Comparison of ENCODE assay signal across 11 cellular contexts in the genomic region with DNA sequence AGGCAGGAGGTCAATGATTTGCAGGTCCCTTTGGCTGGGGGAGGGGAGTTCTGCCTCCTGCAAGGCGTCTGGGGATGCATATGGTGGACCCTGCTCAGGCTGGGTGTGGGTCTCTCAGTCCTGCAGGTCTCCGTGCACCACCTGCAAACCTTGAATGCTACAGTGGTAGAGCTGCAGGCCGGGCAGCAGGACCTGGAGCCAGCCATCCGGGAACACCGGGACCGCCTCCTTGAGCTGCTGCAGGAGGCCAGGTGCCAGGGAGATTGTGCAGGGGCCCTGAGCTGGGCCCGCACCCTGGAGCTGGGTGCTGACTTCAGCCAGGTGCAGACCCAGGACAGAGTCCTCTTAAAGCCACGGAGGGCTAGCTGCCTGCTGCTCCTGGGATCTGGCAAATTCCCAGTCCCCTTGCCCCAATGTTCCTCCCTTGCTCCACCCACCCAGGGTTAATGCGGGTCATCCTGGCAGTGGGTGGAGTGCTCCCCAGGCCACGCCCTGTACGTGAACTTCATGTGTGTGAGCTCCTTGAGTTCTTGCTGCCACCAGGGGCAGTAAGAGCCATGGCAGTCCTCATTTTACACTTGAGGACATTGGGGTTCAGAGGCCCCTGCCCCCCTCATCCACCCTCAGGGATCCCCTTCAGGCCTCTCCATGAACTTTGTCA. TPM values are rescaled to one million over a fixed set of nuclear protein-coding genes. Genes with fewer than 3 reads are reported as not detected.
A peak's percentile ranks its signal among the peaks of the same experiment; 100 is the strongest.
DNase-seq lines count a peak whose midpoint lies in the region; ATAC-seq, FAIRE-seq and TF ChIP-seq lines count a peak whose summit lies in the region.
"Had no signal": no experiment of that assay in that cellular context is flagged by ENCODE, and none has a peak within 500 bp of the region (broad histone marks: within the 10 kb centered on the region; RNA-seq: fewer than 3 reads in every experiment).

No MANE protein-coding gene starts in this region.

- no peaks in the 10 kb centered on the region for H3K36me3 ChIP-seq in heart right ventricle
- peaks cover 9 to 25% of the 10 kb centered on the region in 2 experiments for H3K36me3 ChIP-seq in keratinocyte (ENCODE audit: control insufficient read depth in 2 of 2, extremely low read depth in 1 of 2, insufficient read depth in 2 of 2, low read length in 2 of 2)
- no peaks in the 10 kb centered on the region for H3K36me3 ChIP-seq in upper lobe of left lung

- ATAC-seq in Right ventricle myocardium superior (ENCODE audit: poor library complexity) (peak; percentile 31), heart right ventricle (no peak), upper lobe of left lung (ENCODE audit: low FRiP score in 2 of 2) (no peak), GM18517 (IDR thresholded peaks at IDR 0.05; ENCODE audit: unreplicated experiment) (no peak), HG03354 (IDR thresholded peaks at IDR 0.05; ENCODE audit: poor library complexity, severe bottlenecking, unreplicated experiment) (no peak)

- peak; percentile 94 for FAIRE-seq in keratinocyte (lab: Jason Lieb, UNC)

- no peak overlapping the region for H2AFZ ChIP-seq in keratinocyte (ENCODE audit: control insufficient read depth, low read length)

- POLR2A ChIA-PET in RWPE1 (lab: Yijun Ruan, JAX; ENCODE audit: low non-redundant PET): interaction anchor here (0.6 to 1.6 kb wide), 4 partner anchors 11 to 45 kb away, joined by 3 to 7 read pairs (median 4); no protein-coding TSS in a partner anchor

- intact Hi-C loops in Right ventricle myocardium superior (cut with DNase I): no loop called here
- intact Hi-C loops in heart right ventricle (cut with DNase I): no loop called here

- TF ChIP-seq EP300 in upper lobe of left lung (IDR thresholded peaks at IDR 0.05): no peak

- TF ChIP-seq CTCF in heart right ventricle (IDR thresholded peaks at IDR 0.05) (no peak), RWPE1 (conservative IDR thresholded peaks at IDR 0.05; ENCODE audit: low read depth) (no peak; the same call in 1 of the 2 replicates), keratinocyte (optimal IDR thresholded peaks at IDR 0.05 in 1 of 3, IDR thresholded peaks at IDR 0.05 in 1 of 3, conservative IDR thresholded peaks at IDR 0.05 in 1 of 3; ENCODE audit: extremely low read depth in 1 of 3, insufficient read depth in 2 of 3, low read length in 3 of 3) (peak in 2 of 3 experiments; percentile 69 to 72), upper lobe of left lung (IDR thresholded peaks at IDR 0.05) (peak in 1 of 6 experiments; percentile 16)

- H3K9me3 ChIP-seq in heart right ventricle: no peaks in the 10 kb centered on the region
- no peaks in the 10 kb centered on the region for H3K9me3 ChIP-seq in keratinocyte (ENCODE audit: control insufficient read depth, low read depth, low read length)
- H3K9me3 ChIP-seq in upper lobe of left lung: no peaks in the 10 kb centered on the region

- H3K9ac ChIP-seq in keratinocyte (ENCODE audit: control insufficient read depth, extremely low read depth, insufficient read depth, low read length): peak overlapping the region; percentile 24

- DNase-seq in Right ventricle myocardium superior (peak; percentile 26), heart right ventricle (no peak), RWPE1 (ENCODE audit: low spot score) (peak; percentile 72), keratinocyte (ENCODE audit: low read depth, low spot score) (no peak), upper lobe of left lung (peak; percentile 59 to 65), medulla oblongata (ENCODE audit: extremely low spot score) (no peak)
- DNase-seq: NCI-H1105 treated with DMSO at 0.1 percent for 48 hours had no signal

- no peaks in the 10 kb centered on the region for H3K9me1 ChIP-seq in keratinocyte (ENCODE audit: control insufficient read depth, extremely low read depth, insufficient read depth, low read length)

- CTCF ChIA-PET in RWPE1 (lab: Yijun Ruan, JAX): interaction anchor here (0.6 to 4.9 kb wide), 8 partner anchors 10 to 55 kb away, joined by 3 to 40 read pairs (median 4); a partner anchor contains a TSS

- 75 to 76% methylated on average over 11 of the region's 11 CpGs for WGBS in heart right ventricle, 2 donors
- 40 to 54% methylated on average over 1 to 10 of the region's 11 CpGs for WGBS in upper lobe of left lung, 2 donors

- no peak overlapping the region for H3K4me3 ChIP-seq in heart right ventricle
- H3K4me3 ChIP-seq in keratinocyte (ENCODE audit: control insufficient read depth in 2 of 3, extremely low read depth in 1 of 3, insufficient read depth in 2 of 3, low read depth in 1 of 3, low read length in 3 of 3): no peak overlapping the region
- H3K4me3 ChIP-seq in upper lobe of left lung: no peak overlapping the region
- H3K4me3 ChIP-seq: SK-N-MC had no signal

- H3K79me2 ChIP-seq in keratinocyte (ENCODE audit: control insufficient read depth, insufficient read depth, low read length): peaks cover 16% of the 10 kb centered on the region

- no peaks in the 10 kb centered on the region for H4K20me1 ChIP-seq in keratinocyte (ENCODE audit: control insufficient read depth, extremely low read depth, insufficient read depth, low read length)

- no peak for TF ChIP-seq POLR2A in upper lobe of left lung (IDR thresholded peaks at IDR 0.05)

- no peaks in the 10 kb centered on the region for H3K27me3 ChIP-seq in heart right ventricle
- no peaks in the 10 kb centered on the region for H3K27me3 ChIP-seq in keratinocyte (ENCODE audit: control insufficient read depth, extremely low read depth, insufficient read depth, low read length)
- no peaks in the 10 kb centered on the region for H3K27me3 ChIP-seq in upper lobe of left lung

- H3K4me2 ChIP-seq in keratinocyte (ENCODE audit: control insufficient read depth, extremely low read depth, insufficient read depth, low read depth, low read length): peak overlapping the region; percentile 74

- no peaks in the 10 kb centered on the region for H3K4me1 ChIP-seq in heart right ventricle
- peaks cover 50% of the 10 kb centered on the region for H3K4me1 ChIP-seq in keratinocyte (ENCODE audit: control insufficient read depth, extremely low read depth, insufficient read depth, low read length)
- peaks cover 0 to 10% (median 0%) of the 10 kb centered on the region in 4 donors for H3K4me1 ChIP-seq in upper lobe of left lung

- dilution Hi-C loops in keratinocyte (cut with MboI; ENCODE audit: extremely low pct_ligation_motif_present, low sequenced_read_pairs): no loop called here

- no peak overlapping the region for H3K27ac ChIP-seq in heart right ventricle
- peak overlapping the region; percentile 84 for H3K27ac ChIP-seq in RWPE1
- H3K27ac ChIP-seq in keratinocyte (ENCODE audit: control insufficient read depth, insufficient read depth, low read length): peak overlapping the region; percentile 65
- H3K27ac ChIP-seq in upper lobe of left lung: no peak overlapping the region
- H3K27ac ChIP-seq: SK-N-MC had no signal

RNA-seq across cellular contexts. Expression of a gene that starts 3.1 kb away (rescaled TPM):
- total RNA-seq in Right ventricle myocardium superior: 0.54 TPM
- total RNA-seq in heart right ventricle: 1 to 10 TPM in 4 of 10 donors, under 1 TPM in 6; 0.32 to 2.5 (median 0.94) TPM
- polyA plus RNA-seq in heart right ventricle: 1 to 10 TPM in 1 of 2 donors, under 1 TPM in 1; 0.72 to 3.4 TPM
- 11.4 to 21.2 TPM (median 16.8 TPM) in 3 replicates for polyA plus RNA-seq in keratinocyte
- polyA plus RNA-seq in keratinocyte (2011; ENCODE audit: low read depth): 21.9 TPM
- polyA plus RNA-seq in keratinocyte (2011; cell fraction: cytosol; rRNA removed): 13.3 and 15.6 TPM in 2 replicates
- 83.3 and 112 TPM in 2 replicates for polyA plus RNA-seq in keratinocyte (2011; cell fraction: nucleus; rRNA removed)
- polyA plus RNA-seq in keratinocyte (2012; ENCODE audit: low replicate concordance): 33.3 and 68.3 TPM in 2 replicates
- polyA minus RNA-seq in keratinocyte: 23.5 to 78.5 TPM (median 26.4 TPM) in 3 replicates
- 29.0 TPM for polyA minus RNA-seq in keratinocyte (2011; cell fraction: cytosol; rRNA and poly(A)+ RNA removed)
- 77.9 and 81.8 TPM in 2 replicates for polyA minus RNA-seq in keratinocyte (2011; cell fraction: nucleus; rRNA and poly(A)+ RNA removed)
- 10 to 100 TPM in 2 of 6 donors, 1 to 10 TPM in 4; 3.3 to 26.2 (median 5.0) TPM for total RNA-seq in upper lobe of left lung

RNA-seq across cellular contexts. Expression of a gene that starts 19.8 kb away (rescaled TPM):
- total RNA-seq in Right ventricle myocardium superior: 8.4 TPM
- 1 to 10 TPM; 2.1 to 8.0 (median 3.9) TPM for total RNA-seq in heart right ventricle
- 1 to 10 TPM; 3.6 to 6.8 TPM for polyA plus RNA-seq in heart right ventricle
- polyA plus RNA-seq in keratinocyte: 0.66 to 2.1 TPM (median 1.5 TPM) in 3 replicates
- not detected for polyA plus RNA-seq in keratinocyte (2011; ENCODE audit: low read depth)
- polyA plus RNA-seq in keratinocyte (2011; cell fraction: cytosol; rRNA removed): 0.89 and 2.3 TPM in 2 replicates
- 3.6 and 6.3 TPM in 2 replicates for polyA plus RNA-seq in keratinocyte (2011; cell fraction: nucleus; rRNA removed)
- 1.1 and 2.5 TPM in 2 replicates for polyA plus RNA-seq in keratinocyte (2012; ENCODE audit: low replicate concordance)
- polyA minus RNA-seq in keratinocyte: 1.7 to 2.9 TPM (median 1.8 TPM) in 3 replicates
- 3.8 TPM for polyA minus RNA-seq in keratinocyte (2011; cell fraction: cytosol; rRNA and poly(A)+ RNA removed)
- 4.2 and 5.3 TPM in 2 replicates for polyA minus RNA-seq in keratinocyte (2011; cell fraction: nucleus; rRNA and poly(A)+ RNA removed)
- total RNA-seq in upper lobe of left lung: 1 to 10 TPM; 1.0 to 5.9 (median 2.5) TPM
- total RNA-seq: activated CD8-positive, alpha-beta memory T cell treated with anti-CD3 and anti-CD28 coated beads for 36 hours had no signal

Comparison
In these comparisons a context has a peak if more than half of its experiments do, and no peak if none do; other contexts are left out.
1. DNase-seq: peak in Right ventricle myocardium superior (single experiment), RWPE1 (single experiment) and upper lobe of left lung (2 of 2); none in heart right ventricle (0 of 2), keratinocyte (single experiment) and medulla oblongata (single experiment).
2. H3K27ac ChIP-seq: peak in RWPE1 (single experiment) and keratinocyte (single experiment); none in heart right ventricle (0 of 10) and upper lobe of left lung (0 of 4).
3. CTCF ChIP-seq: peak in keratinocyte (2 of 3); none in heart right ventricle (0 of 9) and RWPE1 (single experiment).